Comparison of ENCODE assay signal across 8 cellular contexts in genomic region chr19:37172368-37173366, GRCh38. TPM values are rescaled to one million over a fixed set of nuclear protein-coding genes. Genes with fewer than 3 reads are reported as not detected.
DNase-seq lines count a peak whose midpoint lies in the region; ATAC-seq and TF ChIP-seq lines count a peak whose summit lies in the region.

Gene ZNF585A (minus strand): TSS chr19:37172695. CDS start chr19:37169910, 2,785 bp downstream.

- no peaks in the 10 kb centered on the region for H3K27me3 Mint-ChIP-seq in activated T-helper 17 cell treated with anti-CD3 and anti-CD28 coated beads, Interleukin-2, amount 50 U/mL, for 72 hours
- H3K27me3 Mint-ChIP-seq in naive B cell: no peaks in the 10 kb centered on the region

- ATAC-seq in DND-41 (ENCODE audit: insufficient read depth, low read depth) (peak; percentile 99), GM21737 (IDR thresholded peaks at IDR 0.05; ENCODE audit: unreplicated experiment) (peak; percentile 98), naive B cell (ENCODE audit: low read depth in 2 of 2) (peak; percentile 99 to 100)
- ATAC-seq in activated T-helper 17 cell treated with anti-CD3 and anti-CD28 coated beads, Interleukin-2, amount 50 U/mL, for 72 hours (replicated peaks): peak; percentile 100

- TF ChIP-seq CTCF in DND-41 (IDR thresholded peaks at IDR 0.05; ENCODE audit: borderline replicate concordance, extremely low read depth, low read length, poor library complexity, severe bottlenecking) (peak; percentile 47), KMS-11 (conservative IDR thresholded peaks at IDR 0.05; ENCODE audit: low read depth, low read length) (no peak), fibroblast of mammary gland (conservative IDR thresholded peaks at IDR 0.05; ENCODE audit: control insufficient read depth, insufficient read depth, low read depth, low read length) (peak; percentile 27)

- H3K4me1 ChIP-seq in DND-41 (ENCODE audit: insufficient read depth, low read length): peaks cover 20% of the 10 kb centered on the region
- H3K4me1 ChIP-seq in KMS-11 (ENCODE audit: low read depth, poor library complexity, severe bottlenecking): no peaks in the 10 kb centered on the region

- peaks cover 28% of the 10 kb centered on the region for H3K36me3 Mint-ChIP-seq in activated T-helper 17 cell treated with anti-CD3 and anti-CD28 coated beads, Interleukin-2, amount 50 U/mL, for 72 hours (ENCODE audit: low read depth)
- H3K36me3 Mint-ChIP-seq in naive B cell: peaks cover 23 to 27% of the 10 kb centered on the region in 2 donors

- no peak within 1 kb of the TSS for H3K27ac Mint-ChIP-seq in activated T-helper 17 cell treated with anti-CD3 and anti-CD28 coated beads, Interleukin-2, amount 50 U/mL, for 72 hours
- H3K27ac Mint-ChIP-seq in naive B cell: peak within 1 kb of the TSS in 2 of 6 donors; percentile 11 to 64

- peak within 1 kb of the TSS; percentile 76 for H3K9ac ChIP-seq in DND-41 (ENCODE audit: low read depth, low read length)
- no peak within 1 kb of the TSS for H3K9ac ChIP-seq in KMS-11

- H3K4me3 ChIP-seq in DND-41 (ENCODE audit: low read depth in 1 of 2, low read length in 2 of 2): peak within 1 kb of the TSS; percentile 56 to 88
- H3K4me3 ChIP-seq in KMS-11 (IDR thresholded peaks at IDR 0.05; ENCODE audit: insufficient read depth, low read depth, low read length): no peak within 1 kb of the TSS
- H3K4me3 ChIP-seq in fibroblast of mammary gland (ENCODE audit: control insufficient read depth, low read depth, low read length): peak within 1 kb of the TSS; percentile 97

- H3K79me2 ChIP-seq in DND-41 (ENCODE audit: insufficient read depth, low read length): peaks cover 23% of the 10 kb centered on the region
- no peaks in the 10 kb centered on the region for H3K79me2 ChIP-seq in KMS-11 (ENCODE audit: insufficient read depth, low read depth)

- peaks cover 28% of the 10 kb centered on the region for H3K36me3 ChIP-seq in DND-41 (ENCODE audit: insufficient read depth, low read length)
- H3K36me3 ChIP-seq in KMS-11 (ENCODE audit: insufficient read depth): no peaks in the 10 kb centered on the region

- no peak within 1 kb of the TSS for H3K4me3 Mint-ChIP-seq in activated T-helper 17 cell treated with anti-CD3 and anti-CD28 coated beads, Interleukin-2, amount 50 U/mL, for 72 hours
- H3K4me3 Mint-ChIP-seq in naive B cell: peak within 1 kb of the TSS in 6 of 8 donors; percentile 8 to 73 (median 50)

- peaks cover 17% of the 10 kb centered on the region for H3K9me3 Mint-ChIP-seq in activated T-helper 17 cell treated with anti-CD3 and anti-CD28 coated beads, Interleukin-2, amount 50 U/mL, for 72 hours
- H3K9me3 Mint-ChIP-seq in naive B cell: peaks cover 2 to 34% (median 17%) of the 10 kb centered on the region in 7 donors

- H4K20me1 ChIP-seq in DND-41 (ENCODE audit: insufficient read depth, low read length) (no peaks in the 10 kb centered on the region), KMS-11 (ENCODE audit: insufficient read depth) (no peaks in the 10 kb centered on the region)

- H3K9me3 ChIP-seq in DND-41 (ENCODE audit: insufficient read depth, low read length, severe bottlenecking): peaks cover 4% of the 10 kb centered on the region

- H3K27ac ChIP-seq in DND-41 (ENCODE audit: low read length): peak within 1 kb of the TSS; percentile 89
- no peak within 1 kb of the TSS for H3K27ac ChIP-seq in KMS-11

- peak within 1 kb of the TSS; percentile 77 for H3K4me2 ChIP-seq in DND-41 (ENCODE audit: insufficient read depth, low read length)
- peak within 1 kb of the TSS; percentile 20; the same call in 1 of the 2 replicates for H3K4me2 ChIP-seq in KMS-11

- no peaks in the 10 kb centered on the region for H3K4me1 Mint-ChIP-seq in activated T-helper 17 cell treated with anti-CD3 and anti-CD28 coated beads, Interleukin-2, amount 50 U/mL, for 72 hours
- peaks cover 0 to 24% (median 5%) of the 10 kb centered on the region in 3 donors for H3K4me1 Mint-ChIP-seq in naive B cell

- no peaks in the 10 kb centered on the region for H3K27me3 ChIP-seq in DND-41 (ENCODE audit: insufficient read depth, low read length, poor library complexity)
- H3K27me3 ChIP-seq in KMS-11 (ENCODE audit: insufficient read depth, low read depth): no peaks in the 10 kb centered on the region

- H2AFZ ChIP-seq in DND-41 (ENCODE audit: low read depth, low read length) (peak within 1 kb of the TSS; percentile 99), KMS-11 (ENCODE audit: low read depth) (peak within 1 kb of the TSS; percentile 85)

- peak; percentile 96 for DNase-seq in DND-41
- peak; percentile 97 for DNase-seq in fibroblast of mammary gland (ENCODE audit: low read depth)
- DNase-seq in naive B cell: peak; percentile 88
- peak; percentile 75 to 84 for DNase-seq in stimulated activated CD8-positive, alpha-beta memory T cell treated with anti-CD3 and anti-CD28 coated beads, Interleukin-7, amount 100 ng/mL, for 48 hours (ENCODE audit: extremely low read depth in 1 of 2, low read depth in 1 of 2)

TF ChIP-seq in PFSK-1, 5 proteins besides CTCF, POLR2A, EP300 and RAD21:
- TF ChIP-seq SIN3A (IDR thresholded peaks at IDR 0.05; ENCODE audit: borderline replicate concordance, insufficient read depth, low read length) (no peak), POLR2AphosphoS5 (IDR thresholded peaks at IDR 0.05; ENCODE audit: low read depth, low read length) (peak; percentile 71; the same call in 1 of the 2 replicates), REST (IDR thresholded peaks at IDR 0.05; ENCODE audit: insufficient read depth in 1 of 2, low read depth in 2 of 2, low read length in 2 of 2) (0 out of 4 replicates have a peak, but pooled peaks of 1 of the 2 experiments have one; percentile 10), TAF1 (IDR thresholded peaks at IDR 0.05; ENCODE audit: borderline replicate concordance, insufficient read depth, low read length) (no peak), FOXP2 (optimal IDR thresholded peaks at IDR 0.05; ENCODE audit: borderline replicate concordance, extremely low read depth, extremely low read length, insufficient read depth) (peak; percentile 73)

RNA-seq across cellular contexts. Expression of gene ZNF585A, which starts in this region (rescaled TPM):
- polyA plus RNA-seq in PFSK-1 (2012; ENCODE audit: insufficient read length, low read depth): 1.1 TPM
- total RNA-seq in activated T-helper 17 cell treated with anti-CD3 and anti-CD28 coated beads, Interleukin-2, amount 50 U/mL, for 72 hours: 1 to 10 TPM; 5.2 to 9.9 TPM
- polyA plus RNA-seq in naive B cell (ENCODE audit: low read depth in 6 of 6): 10 to 100 TPM; 29.8 to 62.0 (median 58.7) TPM
